8 cellular contexts compared by ENCODE assay signal in the genomic region with DNA sequence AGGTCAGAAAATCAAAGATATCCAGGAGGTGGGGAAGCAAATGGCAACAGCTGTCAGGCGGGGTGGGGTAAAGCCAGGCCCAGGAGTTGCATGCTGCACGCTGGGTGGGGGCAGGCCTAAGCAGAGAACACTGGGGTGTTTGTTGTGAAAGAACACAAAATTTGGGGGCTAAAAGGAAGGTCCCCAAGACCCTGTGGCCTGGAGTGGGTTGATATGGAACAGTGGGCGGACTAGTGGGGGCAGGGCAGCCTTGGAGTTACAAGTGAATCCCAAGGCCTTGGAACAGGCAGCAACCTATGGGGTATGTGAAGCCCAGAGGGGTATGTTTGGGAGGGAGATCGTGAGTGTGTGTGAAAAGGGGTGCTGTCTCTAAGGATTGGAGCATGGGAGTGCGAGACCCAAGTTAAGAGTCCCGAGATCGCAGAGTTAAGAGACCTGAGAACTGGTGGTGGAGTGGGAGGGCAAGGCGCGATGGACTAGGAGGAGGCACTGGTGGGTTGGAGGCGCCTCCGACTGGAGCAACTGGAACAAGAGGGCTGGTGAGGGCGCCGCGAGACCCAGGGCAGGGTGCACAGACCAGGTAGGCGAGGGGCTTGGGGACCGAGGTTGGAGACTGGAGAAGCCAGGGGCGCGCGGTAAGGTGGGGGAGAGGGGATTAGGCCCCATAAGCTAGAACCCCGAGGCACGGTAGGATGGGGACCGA. TPM values are rescaled to one million over a fixed set of nuclear protein-coding genes. Genes with fewer than 3 reads are reported as not detected.
DNase-seq lines count a peak whose midpoint lies in the region; ATAC-seq, FAIRE-seq and TF ChIP-seq lines count a peak whose summit lies in the region.

No MANE protein-coding gene starts in this region.

- no peaks in the 10 kb centered on the region for H3F3A ChIP-seq in neural cell (ENCODE audit: insufficient read depth, low read length, poor library complexity, severe bottlenecking)

- peaks cover 87% of the 10 kb centered on the region for H3K36me3 Mint-ChIP-seq in activated T-cell treated with anti-CD3 and anti-CD28 coated beads, Interleukin-2, amount 50 U/mL, for 24 hours (ENCODE audit: low read depth)

- peaks cover 18% of the 10 kb centered on the region for H3K36me3 ChIP-seq in fibroblast of lung (ENCODE audit: control insufficient read depth, insufficient read depth, low read length)
- no peaks in the 10 kb centered on the region for H3K36me3 ChIP-seq in neural cell (ENCODE audit: insufficient read depth, low read length)

- no peaks in the 10 kb centered on the region for H4K20me1 ChIP-seq in fibroblast of lung (ENCODE audit: control insufficient read depth, extremely low read depth, insufficient read depth, low read length)
- no peaks in the 10 kb centered on the region for H4K20me1 ChIP-seq in neural cell (ENCODE audit: insufficient read depth)

- H3K4me1 ChIP-seq in fibroblast of lung (ENCODE audit: control insufficient read depth, extremely low read depth, insufficient read depth, low read length), result peaks cover 8% of the 10 kb centered on the region

- H3K9me2 ChIP-seq in neural cell (ENCODE audit: insufficient read depth, low read length), result no peaks in the 10 kb centered on the region

- H3K4me1 Mint-ChIP-seq in activated T-cell treated with anti-CD3 and anti-CD28 coated beads, Interleukin-2, amount 50 U/mL, for 24 hours (ENCODE audit: low read depth), result peaks cover 44% of the 10 kb centered on the region

- peak overlapping the region; percentile 96 for H3K4me3 Mint-ChIP-seq in activated T-cell treated with anti-CD3 and anti-CD28 coated beads, Interleukin-2, amount 50 U/mL, for 24 hours

- no peaks in the 10 kb centered on the region for H3K9me3 Mint-ChIP-seq in activated T-cell treated with anti-CD3 and anti-CD28 coated beads, Interleukin-2, amount 50 U/mL, for 24 hours

- H3K4me3 ChIP-seq in fibroblast of lung (replicated peaks in 1 of 4; ENCODE audit: control extremely low read depth in 1 of 4, insufficient read depth in 1 of 4, low read depth in 3 of 4, low read length in 4 of 4) (peak overlapping the region; percentile 52 to 85 (median 69)), neural cell (ENCODE audit: low read length) (peak overlapping the region; percentile 76)

- no peaks in the 10 kb centered on the region for H3K9me3 ChIP-seq in fibroblast of lung (ENCODE audit: control insufficient read depth, insufficient read depth, low read depth, low read length)
- H3K9me3 ChIP-seq in neural cell (ENCODE audit: low read length), result no peaks in the 10 kb centered on the region

- TF ChIP-seq RAD21 in neural cell (conservative IDR thresholded peaks at IDR 0.05), result no peak

- H3K79me2 ChIP-seq in fibroblast of lung (ENCODE audit: control insufficient read depth, insufficient read depth, low read length), result peaks cover 19% of the 10 kb centered on the region
- no peaks in the 10 kb centered on the region for H3K79me2 ChIP-seq in neural cell (replicated peaks; ENCODE audit: insufficient read depth, low read length)

- TF ChIP-seq EP300 in neural cell (conservative IDR thresholded peaks at IDR 0.05; ENCODE audit: poor library complexity, severe bottlenecking), result no peak

- no peaks in the 10 kb centered on the region for H3K27me3 ChIP-seq in fibroblast of lung (ENCODE audit: control insufficient read depth, insufficient read depth, low read length)
- no peaks in the 10 kb centered on the region for H3K27me3 ChIP-seq in neural cell (ENCODE audit: insufficient read depth, low read depth, low read length)

- no peaks in the 10 kb centered on the region for H3K27me3 Mint-ChIP-seq in activated T-cell treated with anti-CD3 and anti-CD28 coated beads, Interleukin-2, amount 50 U/mL, for 24 hours

- H2AFZ ChIP-seq in fibroblast of lung (ENCODE audit: low read length), result no peak overlapping the region
- H2AFZ ChIP-seq in neural cell (ENCODE audit: low read depth, low read length), result peak overlapping the region; percentile 23

- TF ChIP-seq CTCF in fibroblast of lung (conservative IDR thresholded peaks at IDR 0.05 in 1 of 2, IDR thresholded peaks at IDR 0.05 in 1 of 2; ENCODE audit: low read depth in 1 of 2, low read length in 2 of 2), result no peak
- no peak for TF ChIP-seq CTCF in neural cell (IDR thresholded peaks at IDR 0.05; ENCODE audit: poor library complexity, severe bottlenecking)

- FAIRE-seq in RCC 7860 (lab: Jason Lieb, UNC), result no peak

- peak overlapping the region; percentile 93 for H3K9ac ChIP-seq in fibroblast of lung (ENCODE audit: insufficient read depth, low read length)
- H3K9ac ChIP-seq in neural cell (ENCODE audit: low read length), result peak overlapping the region; percentile 88

- H3K27ac ChIP-seq in fibroblast of lung (ENCODE audit: insufficient read depth, low read length) (peak overlapping the region; percentile 92), neural cell (ENCODE audit: low read length) (peak overlapping the region; percentile 72)

- peak overlapping the region; percentile 96 for H3K27ac Mint-ChIP-seq in activated T-cell treated with anti-CD3 and anti-CD28 coated beads, Interleukin-2, amount 50 U/mL, for 24 hours

- H3K4me2 ChIP-seq in fibroblast of lung (ENCODE audit: extremely low read depth, insufficient read depth, low read length) (peak overlapping the region; percentile 94), neural cell (ENCODE audit: low read length) (peak overlapping the region; percentile 77)

- peak; percentile 27 for ATAC-seq in HG03432 (IDR thresholded peaks at IDR 0.05; ENCODE audit: unreplicated experiment)

- no peak for DNase-seq in activated T-cell treated with anti-CD3 and anti-CD28 coated beads, Interleukin-2, amount 50 U/mL, for 24 hours
- no peak for DNase-seq in activated T-cell treated with anti-CD3 and anti-CD28 coated beads, Interleukin-2, amount 50 U/mL, for 1 hour
- peak; percentile 39 for DNase-seq in activated CD4-positive, alpha-beta T cell treated with anti-CD3 and anti-CD28 coated beads for 48 hours
- DNase-seq in fibroblast of lung (ENCODE audit: low read depth in 2 of 2) (peak; percentile 20 to 29), NCI-H1436 treated with DMSO at 0.1 percent for 48 hours (lab: John Stamatoyannopoulos, UW) (no peak), RCC 7860 (ENCODE audit: low spot score) (no peak)

TF ChIP-seq in neural cell, 6 proteins besides CTCF, POLR2A, EP300 and RAD21:
- no peak for TF ChIP-seq SMC3 (conservative IDR thresholded peaks at IDR 0.05; ENCODE audit: poor library complexity)

RNA-seq across cellular contexts. Expression of a gene that starts 0.7 kb away (rescaled TPM):
- total RNA-seq in fibroblast of lung, result 30.3 and 60.3 TPM in 2 replicates
- polyA plus RNA-seq in fibroblast of lung (19.7 and 21.4 TPM in 2 replicates), neural cell (25.7 and 32.2 TPM in 2 replicates)
- 25.5 and 28.5 TPM in 2 replicates for polyA plus RNA-seq in fibroblast of lung (2012)
- polyA minus RNA-seq in fibroblast of lung (ENCODE audit: low replicate concordance) (88.4 and 136 TPM in 2 replicates), neural cell (28.1 and 32.4 TPM in 2 replicates)

RNA-seq across cellular contexts. Expression of a gene that starts 6.2 kb away (rescaled TPM):
- 13.9 and 18.2 TPM in 2 replicates for total RNA-seq in fibroblast of lung
- 20.3 and 23.1 TPM in 2 replicates for polyA plus RNA-seq in fibroblast of lung
- 49.9 and 65.2 TPM in 2 replicates for polyA plus RNA-seq in fibroblast of lung (2012)
- 7.3 and 30.4 TPM in 2 replicates for polyA minus RNA-seq in fibroblast of lung (ENCODE audit: low replicate concordance)
- 17.2 and 22.5 TPM in 2 replicates for polyA plus RNA-seq in neural cell
- 6.5 and 12.2 TPM in 2 replicates for polyA minus RNA-seq in neural cell

RNA-seq across cellular contexts. Expression of a gene that starts 6.4 kb away (rescaled TPM):
- total RNA-seq in fibroblast of lung, result 19.0 and 22.5 TPM in 2 replicates
- polyA plus RNA-seq in fibroblast of lung (5.7 and 7.2 TPM in 2 replicates), neural cell (74.0 and 75.3 TPM in 2 replicates)
- polyA plus RNA-seq in fibroblast of lung (2012), result 6.3 and 7.3 TPM in 2 replicates
- polyA minus RNA-seq in fibroblast of lung (ENCODE audit: low replicate concordance) (16.2 and 33.9 TPM in 2 replicates), neural cell (44.3 and 46.4 TPM in 2 replicates)

RNA-seq across cellular contexts. Expression of a gene that starts 23.1 kb away (rescaled TPM):
- total RNA-seq in fibroblast of lung, result 145 and 159 TPM in 2 replicates
- polyA plus RNA-seq in fibroblast of lung, result 51.9 and 149 TPM in 2 replicates
- 56.7 and 156 TPM in 2 replicates for polyA plus RNA-seq in fibroblast of lung (2012)
- polyA minus RNA-seq in fibroblast of lung (ENCODE audit: low replicate concordance), result 103 and 333 TPM in 2 replicates
- polyA plus RNA-seq in neural cell, result 32.5 and 47.4 TPM in 2 replicates
- polyA minus RNA-seq in neural cell, result 28.5 and 37.7 TPM in 2 replicates

RNA-seq across cellular contexts. Expression of a gene that starts 31.6 kb away (rescaled TPM):
- 72.4 and 73.0 TPM in 2 replicates for total RNA-seq in fibroblast of lung
- 88.0 and 110 TPM in 2 replicates for polyA plus RNA-seq in fibroblast of lung
- polyA plus RNA-seq in fibroblast of lung (2012), result 86.4 and 113 TPM in 2 replicates
- polyA minus RNA-seq in fibroblast of lung (ENCODE audit: low replicate concordance), result 20.4 and 32.4 TPM in 2 replicates
- 73.1 and 79.2 TPM in 2 replicates for polyA plus RNA-seq in neural cell
- 91.2 and 95.9 TPM in 2 replicates for polyA minus RNA-seq in neural cell

Comparison
In these comparisons a context has a peak if more than half of its experiments do, and no peak if none do; other contexts are left out.
1. DNase-seq: peak in activated CD4-positive, alpha-beta T cell treated with anti-CD3 and anti-CD28 coated beads for 48 hours (single experiment) and fibroblast of lung (2 of 2); none in activated T-cell treated with anti-CD3 and anti-CD28 coated beads, Interleukin-2, amount 50 U/mL, for 24 hours (single experiment), activated T-cell treated with anti-CD3 and anti-CD28 coated beads, Interleukin-2, amount 50 U/mL, for 1 hour (single experiment), NCI-H1436 treated with DMSO at 0.1 percent for 48 hours (single experiment) and RCC 7860 (single experiment).